In the genomic region with DNA sequence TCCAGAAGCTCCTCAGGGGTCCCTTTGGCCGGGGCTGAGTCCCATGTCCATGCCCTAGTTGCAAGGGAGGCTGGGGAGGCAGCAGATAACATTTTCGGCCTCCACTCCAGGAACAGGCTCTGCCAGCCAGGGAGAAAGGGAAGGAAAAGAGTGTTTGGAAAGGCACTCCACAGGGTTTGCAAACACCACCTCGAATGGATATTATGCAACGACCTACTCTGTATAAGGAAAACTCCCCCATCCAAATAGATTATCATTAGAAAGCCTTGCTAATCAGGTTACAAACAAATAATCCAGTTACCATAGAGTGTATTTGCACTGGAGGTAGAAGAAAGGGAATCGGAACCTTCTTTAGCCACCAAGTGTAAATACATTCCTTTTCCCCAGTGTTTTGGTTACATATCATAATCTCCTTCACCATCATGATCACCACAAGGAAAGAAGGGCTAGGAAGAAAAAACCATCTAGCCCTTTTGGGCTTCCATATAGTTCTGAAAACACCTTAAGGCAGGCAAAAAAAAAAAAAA, we compare ENCODE assay signal across 19 cellular contexts. TPM values are rescaled to one million over a fixed set of nuclear protein-coding genes. Genes with fewer than 3 reads are reported as not detected.
DNase-seq lines count a peak whose midpoint lies in the region; ATAC-seq and TF ChIP-seq lines count a peak whose summit lies in the region.
"Had no signal": no experiment of that assay in that cellular context is flagged by ENCODE, and none has a peak within 500 bp of the region (broad histone marks: within the 10 kb centered on the region; RNA-seq: fewer than 3 reads in every experiment).

No MANE protein-coding gene starts in this region.

- peaks cover 50% of the 10 kb centered on the region for H3K79me2 ChIP-seq in PC-9 (ENCODE audit: low read depth)

- no peak overlapping the region for H3K27ac ChIP-seq in left lung
- no peak overlapping the region for H3K27ac ChIP-seq in PC-9
- H3K27ac ChIP-seq in foreskin keratinocyte, result no peak overlapping the region
- H3K27ac ChIP-seq: KMS-11, SJCRH30 had no signal

- POLR2A ChIA-PET in PC-9 (lab: Charles Lee; ENCODE audit: unreplicated experiment), result no interaction called here

- H3K4me1 ChIP-seq in left lung (peaks cover 0 to 2% of the 10 kb centered on the region in 2 donors), PC-9 (replicated peaks; ENCODE audit: insufficient read depth) (peaks cover 16% of the 10 kb centered on the region), foreskin keratinocyte (no peaks in the 10 kb centered on the region)

- no TSS peak for BruUV-seq in PC-9 (replicated peaks; lab: Mats Ljungman, UMichigan)

- DNase-seq in NCI-H1092 treated with DMSO at 0.1 percent for 48 hours (lab: John Stamatoyannopoulos, UW) (peak; percentile 22), NCI-H1092 (lab: John Stamatoyannopoulos, UW) (no peak), NCI-H510A treated with DMSO at 0.1 percent for 48 hours (lab: John Stamatoyannopoulos, UW) (peak; percentile 77), left lung (peak in 1 of 2 donors; percentile 35), PC-9 (no peak), foreskin keratinocyte (no peak)
- DNase-seq in stimulated activated CD4-positive, alpha-beta T cell treated with anti-CD3 and anti-CD28 coated beads, Interleukin-4, amount 100 ng/mL, for 24 hours, result no peak
- DNase-seq: Calu3, IMR-90, MM.1S, NCI-H1417 treated with DMSO at 0.1 percent for 48 hours, NCI-H1694 treated with DMSO at 0.1 percent for 48 hours, NCI-H446, SJCRH30 had no signal

- H3K4me2 ChIP-seq in PC-9, result no peak overlapping the region
- H3K4me2 ChIP-seq: KMS-11 had no signal

- H3K9me2 ChIP-seq in PC-9 (ENCODE audit: insufficient read depth), result no peaks in the 10 kb centered on the region

- CTCF ChIA-PET in PC-9 (lab: Charles Lee), result no interaction called here

- H2AFZ ChIP-seq in PC-9, result no peak overlapping the region

- H4K20me1 ChIP-seq in PC-9 (ENCODE audit: insufficient read depth), result no peaks in the 10 kb centered on the region

- H3K36me3 ChIP-seq in left lung, result no peaks in the 10 kb centered on the region
- H3K36me3 ChIP-seq in PC-9 (ENCODE audit: low read depth), result no peaks in the 10 kb centered on the region
- H3K36me3 ChIP-seq: SJCRH30 had no signal

- H3K27me3 ChIP-seq in left lung, result no peaks in the 10 kb centered on the region
- no peaks in the 10 kb centered on the region for H3K27me3 ChIP-seq in PC-9 (ENCODE audit: insufficient read depth, low read depth)
- no peaks in the 10 kb centered on the region for H3K27me3 ChIP-seq in foreskin keratinocyte
- H3K27me3 ChIP-seq: SJCRH30 had no signal

- no peak for TF ChIP-seq CTCF in left lung (IDR thresholded peaks at IDR 0.05)
- no peak for TF ChIP-seq CTCF in PC-9 (conservative IDR thresholded peaks at IDR 0.05)
- TF ChIP-seq CTCF in foreskin keratinocyte (conservative IDR thresholded peaks at IDR 0.05), result no peak

- peak; percentile 91 for ATAC-seq in left lung
- ATAC-seq in foreskin keratinocyte, result no peak
- ATAC-seq: HCT116, Right ventricle myocardium inferior, SK-N-SH treated with all-trans-retinoic acid at 6 μM for 48 hours had no signal

- peaks cover 0 to 8% of the 10 kb centered on the region in 2 donors for H3K9me3 ChIP-seq in left lung
- H3K9me3 ChIP-seq in PC-9 (ENCODE audit: insufficient read depth, low read depth), result no peaks in the 10 kb centered on the region
- H3K9me3 ChIP-seq: SJCRH30 had no signal

- H3F3A ChIP-seq in PC-9 (ENCODE audit: insufficient read depth, low read depth), result peaks cover 13% of the 10 kb centered on the region

- H3K4me3 ChIP-seq in left lung (no peak overlapping the region), PC-9 (no peak overlapping the region)
- H3K4me3 ChIP-seq: SJCRH30 had no signal

- intact Hi-C loops in left lung (cut with DNase I), result no loop called here
- intact Hi-C loops in PC-9 (cut with micrococcal nuclease; ENCODE audit: unreplicated experiment), result no loop called here

RNA-seq across cellular contexts. Expression of a gene that starts 40.4 kb away (rescaled TPM):
- 10 to 100 TPM in 1 of 2 donors, 1 to 10 TPM in 1; 3.7 to 11.4 TPM for total RNA-seq in left lung
- total RNA-seq in PC-9 (2021), result 10.0 and 19.9 TPM in 2 replicates
- 13.3 and 17.7 TPM in 2 replicates for total RNA-seq in foreskin keratinocyte
- 4.0 and 4.9 TPM in 2 replicates for polyA plus RNA-seq in foreskin keratinocyte
- polyA plus RNA-seq: BJ had no signal

Comparison
In these comparisons a context has a peak if more than half of its experiments do, and no peak if none do; other contexts are left out.
1. DNase-seq: peak in NCI-H1092 treated with DMSO at 0.1 percent for 48 hours (single experiment) and NCI-H510A treated with DMSO at 0.1 percent for 48 hours (single experiment); none in NCI-H1092 (single experiment), PC-9 (0 of 2), foreskin keratinocyte (0 of 2) and stimulated activated CD4-positive, alpha-beta T cell treated with anti-CD3 and anti-CD28 coated beads, Interleukin-4, amount 100 ng/mL, for 24 hours (single experiment).